In the genomic region with DNA sequence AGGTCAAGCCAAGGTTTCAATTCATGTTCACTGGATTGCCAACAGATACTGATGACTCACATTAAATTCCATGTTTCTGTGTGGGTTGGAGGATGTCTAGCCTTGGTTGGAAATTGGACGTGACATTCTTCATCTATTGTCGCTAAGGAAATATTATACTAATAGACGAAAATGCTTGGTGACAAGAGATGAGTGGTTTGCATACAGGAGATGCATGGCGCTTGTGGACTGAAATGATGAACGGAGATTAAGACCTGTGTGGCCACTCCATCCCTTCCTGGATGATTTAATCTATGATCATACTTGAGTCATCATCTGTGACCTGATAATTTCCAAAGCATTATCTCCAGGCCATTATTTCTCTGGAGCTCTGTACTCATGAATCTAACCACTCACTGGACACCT, we compare ENCODE assay signal across 13 cellular contexts.
DNase-seq lines count a peak whose midpoint lies in the region; ATAC-seq, FAIRE-seq and TF ChIP-seq lines count a peak whose summit lies in the region.
"Had no signal": no experiment of that assay in that cellular context is flagged by ENCODE, and none has a peak within 500 bp of the region (broad histone marks: within the 10 kb centered on the region; RNA-seq: fewer than 3 reads in every experiment).

No MANE protein-coding gene starts in this region.

- H3K36me3 Mint-ChIP-seq in Calu3 (ENCODE audit: insufficient read depth, unreplicated experiment): no peaks in the 10 kb centered on the region
- no peaks in the 10 kb centered on the region for H3K36me3 Mint-ChIP-seq in stimulated activated effector memory CD8-positive, alpha-beta T cell treated with anti-CD3 and anti-CD28 coated beads, Interleukin-12 subunit alpha, Interleukin-12 subunit beta, amount 100 ng/mL, for 72 hours

- no peaks in the 10 kb centered on the region for H3K9me3 Mint-ChIP-seq in Calu3 (ENCODE audit: low read depth, unreplicated experiment)
- no peaks in the 10 kb centered on the region for H3K9me3 Mint-ChIP-seq in stimulated activated effector memory CD8-positive, alpha-beta T cell treated with anti-CD3 and anti-CD28 coated beads, Interleukin-12 subunit alpha, Interleukin-12 subunit beta, amount 100 ng/mL, for 72 hours
- H3K9me3 Mint-ChIP-seq: activated CD4-positive, alpha-beta T cell treated with anti-CD3 and anti-CD28 coated beads, Interleukin-2, amount 10 ng/mL, durations not matched to agents 24 days and 14 days had no signal

- DNase-seq in Calu3 (no peak), RCC 7860 (ENCODE audit: low spot score) (peak; percentile 95), dermis blood vessel endothelial cell (peak; percentile 51), myocyte (ENCODE audit: low read depth) (peak; percentile 27), NCI-H1436 (lab: John Stamatoyannopoulos, UW) (no peak), NCI-H1417 treated with DMSO at 0.1 percent for 48 hours (lab: John Stamatoyannopoulos, UW) (no peak)
- no peak for DNase-seq in stimulated activated effector memory CD8-positive, alpha-beta T cell treated with anti-CD3 and anti-CD28 coated beads, Interleukin-12 subunit alpha, Interleukin-12 subunit beta, amount 100 ng/mL, for 72 hours (ENCODE audit: low spot score in 2 of 2)
- DNase-seq: activated CD4-positive, alpha-beta T cell treated with anti-CD3 and anti-CD28 coated beads, Interleukin-2, amount 10 ng/mL, durations not matched to agents 24 days and 14 days; H7; occipital lobe; T-helper 2 cell; upper lobe of right lung had no signal

- no peak overlapping the region for H3K4me3 Mint-ChIP-seq in Calu3 (ENCODE audit: low read depth, unreplicated experiment)
- H3K4me3 Mint-ChIP-seq in stimulated activated effector memory CD8-positive, alpha-beta T cell treated with anti-CD3 and anti-CD28 coated beads, Interleukin-12 subunit alpha, Interleukin-12 subunit beta, amount 100 ng/mL, for 72 hours: no peak overlapping the region
- H3K4me3 Mint-ChIP-seq: activated CD4-positive, alpha-beta T cell treated with anti-CD3 and anti-CD28 coated beads, Interleukin-2, amount 10 ng/mL, durations not matched to agents 24 days and 14 days had no signal

- H3K27me3 Mint-ChIP-seq in Calu3 (ENCODE audit: unreplicated experiment): no peaks in the 10 kb centered on the region

- no peak for TF ChIP-seq CTCF in Calu3 (IDR thresholded peaks at IDR 0.05; ENCODE audit: unreplicated experiment)

- intact Hi-C loops in Calu3 (cut with micrococcal nuclease; ENCODE audit: unreplicated experiment): no loop called here

- no peak for ATAC-seq in GM21423 (IDR thresholded peaks at IDR 0.05; ENCODE audit: unreplicated experiment)
- ATAC-seq in stimulated activated effector memory CD8-positive, alpha-beta T cell treated with anti-CD3 and anti-CD28 coated beads, Interleukin-12 subunit alpha, Interleukin-12 subunit beta, amount 100 ng/mL, for 72 hours: no peak

- no TSS peak for BruUV-seq in Calu3 (replicated peaks; lab: Mats Ljungman, UMichigan)

- CTCF ChIA-PET in Calu3 (lab: Charles Lee): interaction anchor here (1.9 to 2.8 kb wide), 2 partner anchors 10 to 14 kb away, joined by 7 to 14 read pairs; no protein-coding TSS in a partner anchor

- peak overlapping the region; percentile 34 for H3K27ac Mint-ChIP-seq in Calu3 (ENCODE audit: unreplicated experiment)
- H3K27ac Mint-ChIP-seq in stimulated activated effector memory CD8-positive, alpha-beta T cell treated with anti-CD3 and anti-CD28 coated beads, Interleukin-12 subunit alpha, Interleukin-12 subunit beta, amount 100 ng/mL, for 72 hours: no peak overlapping the region
- H3K27ac Mint-ChIP-seq: activated CD4-positive, alpha-beta T cell treated with anti-CD3 and anti-CD28 coated beads, Interleukin-2, amount 10 ng/mL, durations not matched to agents 24 days and 14 days had no signal

- peaks cover 34% of the 10 kb centered on the region for H3K4me1 Mint-ChIP-seq in Calu3 (ENCODE audit: low read depth, unreplicated experiment)
- H3K4me1 Mint-ChIP-seq in stimulated activated effector memory CD8-positive, alpha-beta T cell treated with anti-CD3 and anti-CD28 coated beads, Interleukin-12 subunit alpha, Interleukin-12 subunit beta, amount 100 ng/mL, for 72 hours: no peaks in the 10 kb centered on the region
- H3K4me1 Mint-ChIP-seq: activated CD4-positive, alpha-beta T cell treated with anti-CD3 and anti-CD28 coated beads, Interleukin-2, amount 10 ng/mL, durations not matched to agents 24 days and 14 days had no signal

- peak; percentile 82 for FAIRE-seq in RCC 7860 (lab: Jason Lieb, UNC)

Comparison
In these comparisons a context has a peak if more than half of its experiments do, and no peak if none do; other contexts are left out.
1. DNase-seq: peak in RCC 7860 (single experiment), dermis blood vessel endothelial cell (single experiment) and myocyte (single experiment); none in Calu3 (single experiment), NCI-H1436 (single experiment), NCI-H1417 treated with DMSO at 0.1 percent for 48 hours (single experiment) and stimulated activated effector memory CD8-positive, alpha-beta T cell treated with anti-CD3 and anti-CD28 coated beads, Interleukin-12 subunit alpha, Interleukin-12 subunit beta, amount 100 ng/mL, for 72 hours (0 of 2).